In genomic region chr13:99228737-99229691, GRCh38 we compare ENCODE assay signal across 10 cellular contexts. TPM values are rescaled to one million over a fixed set of nuclear protein-coding genes. Genes with fewer than 3 reads are reported as not detected.
DNase-seq lines count a peak whose midpoint lies in the region; ATAC-seq lines count a peak whose summit lies in the region.
"Had no signal": no experiment of that assay in that cellular context is flagged by ENCODE, and none has a peak within 500 bp of the region (broad histone marks: within the 10 kb centered on the region; RNA-seq: fewer than 3 reads in every experiment).

No MANE protein-coding gene starts in this region.

- H3K36me3 Mint-ChIP-seq in CD4-positive, alpha-beta memory T cell, result peaks cover 15 to 21% of the 10 kb centered on the region in 2 donors

- H3K9me3 Mint-ChIP-seq in CD4-positive, alpha-beta memory T cell, result no peaks in the 10 kb centered on the region
- H3K9me3 Mint-ChIP-seq: neural crest cell had no signal

- H3K27ac Mint-ChIP-seq in CD4-positive, alpha-beta memory T cell, result peak overlapping the region; percentile 63 to 92 (median 88)

- no peaks in the 10 kb centered on the region for H3K9me3 ChIP-seq in CD4-positive, alpha-beta memory T cell (ENCODE audit: control insufficient read depth in 1 of 2, low read length in 2 of 2)

- CTCF ChIA-PET in CD4-positive, alpha-beta memory T cell (lab: Charles Lee; ENCODE audit: partially characterized antibody), result interaction anchor here (1.3 to 4.5 kb wide), 6 partner anchors 24 to 52 kb away, joined by 3 to 18 read pairs (median 10); partner anchors contain the start of genes GPR18 and UBAC2

- peaks cover 56 to 75% (median 65%) of the 10 kb centered on the region in 4 donors for H3K4me1 Mint-ChIP-seq in CD4-positive, alpha-beta memory T cell

- ATAC-seq in GM19395 (IDR thresholded peaks at IDR 0.05; ENCODE audit: unreplicated experiment) (peak; percentile 93), HG03342 (IDR thresholded peaks at IDR 0.05; ENCODE audit: unreplicated experiment) (peak; percentile 91)

- intact Hi-C loops in CD4-positive, alpha-beta memory T cell (cut with micrococcal nuclease), result loop anchor here (1.0 to 2.0 kb wide), 3 partner anchors 9 to 14 kb away; no protein-coding TSS in a partner anchor

- no peaks in the 10 kb centered on the region for H3K36me3 ChIP-seq in CD4-positive, alpha-beta memory T cell (ENCODE audit: insufficient read depth, low read length)

- no peaks in the 10 kb centered on the region for H3K27me3 Mint-ChIP-seq in CD4-positive, alpha-beta memory T cell

- POLR2A ChIA-PET in CD4-positive, alpha-beta memory T cell (lab: Charles Lee; ENCODE audit: partially characterized antibody), result interaction anchor here (0.9 to 2.2 kb wide), 5 partner anchors 9 to 36 kb away, joined by 3 to 14 read pairs (median 3); partner anchors contain the start of gene UBAC2

- peak overlapping the region; percentile 52 for H3K27ac ChIP-seq in CD4-positive, alpha-beta memory T cell (ENCODE audit: low read depth, low read length)
- H3K27ac ChIP-seq in caudate nucleus (ENCODE audit: low read depth, low read length), result no peak overlapping the region

- no peak for DNase-seq in CD4-positive, alpha-beta memory T cell
- DNase-seq in SW480 (ENCODE audit: low spot score) (peak; percentile 53), hepatic stellate cell (ENCODE audit: low spot score) (peak; percentile 62), caudate nucleus (lab: John Stamatoyannopoulos, UW) (no peak), DMS114 treated with DMSO at 0.1 percent for 48 hours (lab: John Stamatoyannopoulos, UW; ENCODE audit: unreplicated experiment) (no peak), T-helper 9 cell (no peak)

- no peaks in the 10 kb centered on the region for H3K27me3 ChIP-seq in CD4-positive, alpha-beta memory T cell (ENCODE audit: insufficient read depth, low read length)

- H3K4me3 ChIP-seq in CD4-positive, alpha-beta memory T cell (ENCODE audit: low read length in 2 of 2), result no peak overlapping the region

- peaks cover 86% of the 10 kb centered on the region for H3K4me1 ChIP-seq in CD4-positive, alpha-beta memory T cell (ENCODE audit: insufficient read depth, low read length)

- peak overlapping the region; percentile 33 to 91 (median 78) for H3K4me3 Mint-ChIP-seq in CD4-positive, alpha-beta memory T cell
- H3K4me3 Mint-ChIP-seq: neural crest cell had no signal

RNA-seq across cellular contexts. Expression of gene UBAC2, which starts 28.4 kb away (rescaled TPM):
- total RNA-seq in CD4-positive, alpha-beta memory T cell, result 10 to 100 TPM; 88.4 to 89.0 TPM
- 100 to 1,000 TPM; 112 to 161 TPM for polyA plus RNA-seq in CD4-positive, alpha-beta memory T cell

RNA-seq across cellular contexts. Expression of gene GPR18, which starts 29.2 kb away (rescaled TPM):
- total RNA-seq in CD4-positive, alpha-beta memory T cell, result 10 to 100 TPM; 21.5 to 22.8 TPM
- 10 to 100 TPM; 23.1 to 29.5 TPM for polyA plus RNA-seq in CD4-positive, alpha-beta memory T cell
- total RNA-seq: NCI-H460, neural crest cell had no signal

Comparison
In these comparisons a context has a peak if more than half of its experiments do, and no peak if none do; other contexts are left out.
1. DNase-seq: peak in SW480 (single experiment) and hepatic stellate cell (single experiment); none in CD4-positive, alpha-beta memory T cell (0 of 5), caudate nucleus (0 of 61), DMS114 treated with DMSO at 0.1 percent for 48 hours (single experiment) and T-helper 9 cell (single experiment).